In genomic region chr13:37163626-37164365, GRCh38 we compare ENCODE assay signal across 19 cellular contexts. TPM values are rescaled to one million over a fixed set of nuclear protein-coding genes. Genes with fewer than 3 reads are reported as not detected.
A peak's percentile ranks its signal among the peaks of the same experiment; 100 is the strongest.
DNase-seq lines count a peak whose midpoint lies in the region; FAIRE-seq and TF ChIP-seq lines count a peak whose summit lies in the region.
"Had no signal": no experiment of that assay in that cellular context is flagged by ENCODE, and none has a peak within 500 bp of the region (broad histone marks: within the 10 kb centered on the region; RNA-seq: fewer than 3 reads in every experiment).

No MANE protein-coding gene starts in this region.

- WGBS in small intestine, 3 donors, result 65 to 79% (median 79%) methylated on average over 3 of the region's 3 CpGs

- no peak for TF ChIP-seq CTCF in fibroblast of lung (conservative IDR thresholded peaks at IDR 0.05 in 1 of 2, IDR thresholded peaks at IDR 0.05 in 1 of 2; ENCODE audit: low read depth in 1 of 2, low read length in 2 of 2)

- H3K9me3 ChIP-seq in fibroblast of lung (ENCODE audit: control insufficient read depth, insufficient read depth, low read depth, low read length), result no peaks in the 10 kb centered on the region
- peaks cover 1% of the 10 kb centered on the region for H3K9me3 ChIP-seq in small intestine (ENCODE audit: control insufficient read depth, low read depth)
- H3K9me3 ChIP-seq: A549, HAP-1 had no signal

- no peak overlapping the region for H3K4me3 ChIP-seq in fibroblast of lung (replicated peaks in 1 of 4; ENCODE audit: control extremely low read depth in 1 of 4, insufficient read depth in 1 of 4, low read depth in 3 of 4, low read length in 4 of 4)
- H3K4me3 ChIP-seq in small intestine (ENCODE audit: low read depth in 1 of 2, low read length in 2 of 2), result no peak overlapping the region
- H3K4me3 ChIP-seq: A549; BLaER1 treated with 17β-estradiol and CSF1 and Interleukin-3, amounts not matched to agents 10 nM and 100 nM; GM12878; HAP-1 had no signal

- FAIRE-seq in GM19239 (lab: Jason Lieb, UNC) (no peak), small intestine (lab: Jason Lieb, UNC) (no peak)
- FAIRE-seq: A549, GM12878, GM18507 had no signal

- H3K27me3 ChIP-seq in fibroblast of lung (ENCODE audit: control insufficient read depth, insufficient read depth, low read length) (no peaks in the 10 kb centered on the region), small intestine (ENCODE audit: control insufficient read depth in 2 of 2, insufficient read depth in 2 of 2, low read length in 2 of 2) (no peaks in the 10 kb centered on the region)
- H3K27me3 ChIP-seq: BLaER1 treated with 17β-estradiol and CSF1 and Interleukin-3, amounts not matched to agents 10 nM and 100 nM had no signal

- DNase-seq in EH (ENCODE audit: low read depth) (peak; percentile 22), NCI-H1694 treated with DMSO at 0.1 percent for 48 hours (lab: John Stamatoyannopoulos, UW) (peak; percentile 8), fibroblast of lung (ENCODE audit: low read depth in 2 of 2) (peak in 1 of 2 donors; percentile 18), KG1 (lab: John Stamatoyannopoulos, UW) (no peak), GM19239 (ENCODE audit: insufficient read length, low spot score) (no peak), small intestine (no peak), midbrain (lab: John Stamatoyannopoulos, UW) (no peak)
- DNase-seq: AML-193; CD4-positive, CD25-positive, alpha-beta regulatory T cell; DMS53; GOT3 had no signal

- no peak overlapping the region for H3K27ac ChIP-seq in fibroblast of lung (ENCODE audit: insufficient read depth, low read length)
- H3K27ac ChIP-seq in small intestine (ENCODE audit: low read depth in 1 of 2, low read length in 1 of 2), result no peak overlapping the region
- H3K27ac ChIP-seq: A549; BLaER1 treated with 17β-estradiol and CSF1 and Interleukin-3, amounts not matched to agents 10 nM and 100 nM had no signal

- H3K79me2 ChIP-seq in fibroblast of lung (ENCODE audit: control insufficient read depth, insufficient read depth, low read length), result no peaks in the 10 kb centered on the region

- no peaks in the 10 kb centered on the region for H3K4me1 ChIP-seq in fibroblast of lung (ENCODE audit: control insufficient read depth, extremely low read depth, insufficient read depth, low read length)
- H3K4me1 ChIP-seq in small intestine (ENCODE audit: control insufficient read depth in 2 of 2, insufficient read depth in 1 of 2, low read depth in 1 of 2, low read length in 1 of 2), result no peaks in the 10 kb centered on the region
- H3K4me1 ChIP-seq: A549; BLaER1 treated with 17β-estradiol and CSF1 and Interleukin-3, amounts not matched to agents 10 nM and 100 nM; HAP-1 had no signal

- peak overlapping the region; percentile 15 for H3K4me2 ChIP-seq in fibroblast of lung (ENCODE audit: extremely low read depth, insufficient read depth, low read length)
- H3K4me2 ChIP-seq: A549; BLaER1 treated with 17β-estradiol and CSF1 and Interleukin-3, amounts not matched to agents 10 nM and 100 nM had no signal

- H3K9ac ChIP-seq in fibroblast of lung (ENCODE audit: insufficient read depth, low read length), result no peak overlapping the region
- H3K9ac ChIP-seq: BLaER1 treated with 17β-estradiol and CSF1 and Interleukin-3, amounts not matched to agents 10 nM and 100 nM had no signal

- no peaks in the 10 kb centered on the region for H4K20me1 ChIP-seq in fibroblast of lung (ENCODE audit: control insufficient read depth, extremely low read depth, insufficient read depth, low read length)
- H4K20me1 ChIP-seq: BLaER1 treated with 17β-estradiol and CSF1 and Interleukin-3, amounts not matched to agents 10 nM and 100 nM had no signal

- H3K36me3 ChIP-seq in fibroblast of lung (ENCODE audit: control insufficient read depth, insufficient read depth, low read length) (no peaks in the 10 kb centered on the region), small intestine (ENCODE audit: control insufficient read depth in 2 of 2, insufficient read depth in 2 of 2, low read length in 2 of 2) (no peaks in the 10 kb centered on the region)
- H3K36me3 ChIP-seq: BLaER1 treated with 17β-estradiol and CSF1 and Interleukin-3, amounts not matched to agents 10 nM and 100 nM; HAP-1 had no signal

- no peak overlapping the region for H2AFZ ChIP-seq in fibroblast of lung (ENCODE audit: low read length)

RNA-seq across cellular contexts. Expression of gene CSNK1A1L, which starts 58.3 kb away (rescaled TPM):
- not detected in 2 replicates for total RNA-seq in fibroblast of lung
- polyA plus RNA-seq in fibroblast of lung (not detected in 2 replicates), small intestine (not detected)
- not detected in 2 replicates for polyA plus RNA-seq in fibroblast of lung (2012)
- polyA minus RNA-seq in fibroblast of lung (ENCODE audit: low replicate concordance), result not detected in 2 replicates
- total RNA-seq: CD4-positive, CD25-positive, alpha-beta regulatory T cell; GM12878; HT1080 had no signal
- polyA plus RNA-seq: A549; AG04450; CD4-positive, CD25-positive, alpha-beta regulatory T cell; GM12878; IgD-negative memory B cell had no signal

Comparison
In these comparisons a context has a peak if more than half of its experiments do, and no peak if none do; other contexts are left out.
1. DNase-seq: peak in EH (single experiment) and NCI-H1694 treated with DMSO at 0.1 percent for 48 hours (single experiment); none in KG1 (single experiment), GM19239 (single experiment), small intestine (single experiment) and midbrain (single experiment).